ENCODE assay signal across 19 cellular contexts in genomic region chr1:204872262-204872881, GRCh38. TPM values are rescaled to one million over a fixed set of nuclear protein-coding genes. Genes with fewer than 3 reads are reported as not detected.
DNase-seq lines count a peak whose midpoint lies in the region; ATAC-seq and TF ChIP-seq lines count a peak whose summit lies in the region.
"Had no signal": no experiment of that assay in that cellular context is flagged by ENCODE, and none has a peak within 500 bp of the region (broad histone marks: within the 10 kb centered on the region; RNA-seq: fewer than 3 reads in every experiment).

No MANE protein-coding gene starts in this region.

- no peak overlapping the region for H3K4me3 Mint-ChIP-seq in activated CD8-positive, alpha-beta T cell treated with anti-CD3 and anti-CD28 coated beads for 36 hours
- H3K4me3 Mint-ChIP-seq in activated CD8-positive, alpha-beta T cell treated with anti-CD3 and anti-CD28 coated beads, Interleukin-2, amount 10 ng/mL, durations not matched to agents 7 days and 5 days: no peak overlapping the region
- H3K4me3 Mint-ChIP-seq in activated CD4-positive, alpha-beta memory T cell treated with anti-CD3 and anti-CD28 coated beads for 36 hours: no peak overlapping the region
- H3K4me3 Mint-ChIP-seq in HFFc6: no peak overlapping the region
- H3K4me3 Mint-ChIP-seq: central memory CD8-positive, alpha-beta T cell had no signal

- H3K4me1 Mint-ChIP-seq in activated CD8-positive, alpha-beta T cell treated with anti-CD3 and anti-CD28 coated beads for 36 hours (ENCODE audit: low read depth): no peaks in the 10 kb centered on the region
- H3K4me1 Mint-ChIP-seq in activated CD8-positive, alpha-beta T cell treated with anti-CD3 and anti-CD28 coated beads, Interleukin-2, amount 10 ng/mL, durations not matched to agents 7 days and 5 days (ENCODE audit: low read depth): no peaks in the 10 kb centered on the region
- no peaks in the 10 kb centered on the region for H3K4me1 Mint-ChIP-seq in activated CD4-positive, alpha-beta memory T cell treated with anti-CD3 and anti-CD28 coated beads for 36 hours (ENCODE audit: low read depth)
- 0 out of 2 replicates have a peak, but pooled peaks cover 5% of the 10 kb centered on the region for H3K4me1 Mint-ChIP-seq in HFFc6 (ENCODE audit: low read depth)
- H3K4me1 Mint-ChIP-seq: central memory CD8-positive, alpha-beta T cell had no signal

- POLR2A ChIA-PET in activated CD8-positive, alpha-beta T cell treated with anti-CD3 and anti-CD28 coated beads for 36 hours (lab: Charles Lee): no interaction called here
- POLR2A ChIA-PET in activated CD8-positive, alpha-beta T cell treated with anti-CD3 and anti-CD28 coated beads, Interleukin-2, amount 10 ng/mL, durations not matched to agents 7 days and 5 days (lab: Charles Lee): no interaction called here
- POLR2A ChIA-PET in activated CD4-positive, alpha-beta memory T cell treated with anti-CD3 and anti-CD28 coated beads for 36 hours (lab: Charles Lee): interaction anchor here (0.6 kb wide), 1 partner anchor 15 kb away, joined by 4 read pairs; no protein-coding TSS in a partner anchor

- peak; percentile 37 for ATAC-seq in activated CD8-positive, alpha-beta T cell treated with anti-CD3 and anti-CD28 coated beads for 36 hours
- no peak for ATAC-seq in activated CD8-positive, alpha-beta T cell treated with anti-CD3 and anti-CD28 coated beads, Interleukin-2, amount 10 ng/mL, durations not matched to agents 7 days and 5 days
- no peak for ATAC-seq in HG03135 (IDR thresholded peaks at IDR 0.05; ENCODE audit: unreplicated experiment)
- ATAC-seq: HCT116 had no signal

- no peaks in the 10 kb centered on the region for H3K36me3 Mint-ChIP-seq in activated CD8-positive, alpha-beta T cell treated with anti-CD3 and anti-CD28 coated beads for 36 hours (ENCODE audit: low read depth)
- H3K36me3 Mint-ChIP-seq in activated CD8-positive, alpha-beta T cell treated with anti-CD3 and anti-CD28 coated beads, Interleukin-2, amount 10 ng/mL, durations not matched to agents 7 days and 5 days (ENCODE audit: low read depth): no peaks in the 10 kb centered on the region
- no peaks in the 10 kb centered on the region for H3K36me3 Mint-ChIP-seq in activated CD4-positive, alpha-beta memory T cell treated with anti-CD3 and anti-CD28 coated beads for 36 hours
- H3K36me3 Mint-ChIP-seq in HFFc6 (ENCODE audit: low read depth): no peaks in the 10 kb centered on the region

- CTCF ChIA-PET in activated CD8-positive, alpha-beta T cell treated with anti-CD3 and anti-CD28 coated beads for 36 hours (lab: Charles Lee): no interaction called here
- CTCF ChIA-PET in activated CD8-positive, alpha-beta T cell treated with anti-CD3 and anti-CD28 coated beads, Interleukin-2, amount 10 ng/mL, durations not matched to agents 7 days and 5 days (lab: Charles Lee): no interaction called here
- CTCF ChIA-PET in activated CD4-positive, alpha-beta memory T cell treated with anti-CD3 and anti-CD28 coated beads for 36 hours (lab: Charles Lee): no interaction called here

- H3K27me3 Mint-ChIP-seq in activated CD8-positive, alpha-beta T cell treated with anti-CD3 and anti-CD28 coated beads for 36 hours: peaks cover 9% of the 10 kb centered on the region
- H3K27me3 Mint-ChIP-seq in activated CD8-positive, alpha-beta T cell treated with anti-CD3 and anti-CD28 coated beads, Interleukin-2, amount 10 ng/mL, durations not matched to agents 7 days and 5 days (ENCODE audit: low read depth): peaks cover 10% of the 10 kb centered on the region
- peaks cover 15% of the 10 kb centered on the region for H3K27me3 Mint-ChIP-seq in activated CD4-positive, alpha-beta memory T cell treated with anti-CD3 and anti-CD28 coated beads for 36 hours
- H3K27me3 Mint-ChIP-seq in HFFc6 (ENCODE audit: insufficient read depth): peaks cover 24% of the 10 kb centered on the region

- peak overlapping the region; percentile 95 for H3K27ac ChIP-seq in angular gyrus (ENCODE audit: low read depth, low read length)
- H3K27ac ChIP-seq in temporal lobe (ENCODE audit: low read depth, low read length): peak overlapping the region; percentile 97
- H3K27ac ChIP-seq: skin epidermis had no signal

- DNase-seq in activated CD8-positive, alpha-beta T cell treated with anti-CD3 and anti-CD28 coated beads for 36 hours: peak; percentile 8
- no peak for DNase-seq in activated CD8-positive, alpha-beta T cell treated with anti-CD3 and anti-CD28 coated beads, Interleukin-2, amount 10 ng/mL, durations not matched to agents 7 days and 5 days
- DNase-seq in inferior parietal cortex (ENCODE audit: extremely low spot score): peak; percentile 52
- no peak for DNase-seq in activated CD4-positive, alpha-beta memory T cell treated with anti-CD3 and anti-CD28 coated beads for 36 hours
- DNase-seq in HFFc6: no peak
- DNase-seq: 8988T; activated CD4-positive, alpha-beta T cell treated with anti-CD3 and anti-CD28 coated beads, Interleukin-2, amount 50 U/mL, for 48 hours; DMS53; NCI-H1417; NCI-H2171 treated with DMSO at 0.1 percent for 48 hours; NCI-H82; stimulated activated CD4-positive, alpha-beta T cell treated with anti-CD3 and anti-CD28 coated beads, Interleukin-4, amount 100 ng/mL, for 1 hour; SW 1271 had no signal

- H3K27ac Mint-ChIP-seq in activated CD8-positive, alpha-beta T cell treated with anti-CD3 and anti-CD28 coated beads for 36 hours: no peak overlapping the region
- no peak overlapping the region for H3K27ac Mint-ChIP-seq in activated CD8-positive, alpha-beta T cell treated with anti-CD3 and anti-CD28 coated beads, Interleukin-2, amount 10 ng/mL, durations not matched to agents 7 days and 5 days
- H3K27ac Mint-ChIP-seq in activated CD4-positive, alpha-beta memory T cell treated with anti-CD3 and anti-CD28 coated beads for 36 hours: no peak overlapping the region
- no peak overlapping the region for H3K27ac Mint-ChIP-seq in HFFc6

- intact Hi-C loops in activated CD8-positive, alpha-beta T cell treated with anti-CD3 and anti-CD28 coated beads for 36 hours (cut with micrococcal nuclease): no loop called here
- intact Hi-C loops in activated CD4-positive, alpha-beta memory T cell treated with anti-CD3 and anti-CD28 coated beads for 36 hours (cut with micrococcal nuclease): no loop called here

- no peaks in the 10 kb centered on the region for H3K9me3 Mint-ChIP-seq in activated CD8-positive, alpha-beta T cell treated with anti-CD3 and anti-CD28 coated beads for 36 hours
- H3K9me3 Mint-ChIP-seq in activated CD8-positive, alpha-beta T cell treated with anti-CD3 and anti-CD28 coated beads, Interleukin-2, amount 10 ng/mL, durations not matched to agents 7 days and 5 days (ENCODE audit: insufficient read depth): no peaks in the 10 kb centered on the region
- H3K9me3 Mint-ChIP-seq in activated CD4-positive, alpha-beta memory T cell treated with anti-CD3 and anti-CD28 coated beads for 36 hours: no peaks in the 10 kb centered on the region
- H3K9me3 Mint-ChIP-seq in HFFc6: no peaks in the 10 kb centered on the region
- H3K9me3 Mint-ChIP-seq: central memory CD8-positive, alpha-beta T cell had no signal

- TF ChIP-seq CTCF in activated CD8-positive, alpha-beta T cell treated with anti-CD3 and anti-CD28 coated beads for 36 hours (IDR thresholded peaks at IDR 0.05): no peak
- TF ChIP-seq CTCF in HFFc6 (IDR thresholded peaks at IDR 0.05): no peak

RNA-seq across cellular contexts. Expression of gene NFASC, which starts 1.7 kb away (rescaled TPM):
- not detected for total RNA-seq in activated CD8-positive, alpha-beta T cell treated with anti-CD3 and anti-CD28 coated beads for 36 hours
- total RNA-seq in activated CD8-positive, alpha-beta T cell treated with anti-CD3 and anti-CD28 coated beads, Interleukin-2, amount 10 ng/mL, durations not matched to agents 7 days and 5 days: under 1 TPM in 1 of 2 experiments, not detected in 1; 0.32 TPM
- total RNA-seq in temporal lobe: 35.2 TPM
- under 1 TPM; 0.24 to 0.27 TPM for total RNA-seq in activated CD4-positive, alpha-beta memory T cell treated with anti-CD3 and anti-CD28 coated beads for 36 hours
- 10 to 100 TPM in 3 of 6 experiments, 1 to 10 TPM in 3; 4.7 to 11.7 (median 9.9) TPM for total RNA-seq in HFFc6 (2021; fragmentation: NEBNext Ultra II Directional; extraction: Animal tissue kit (Norgen Biotek cat#: 25700))

Comparison
In these comparisons a context has a peak if more than half of its experiments do, and no peak if none do; other contexts are left out.
1. DNase-seq: peak in activated CD8-positive, alpha-beta T cell treated with anti-CD3 and anti-CD28 coated beads for 36 hours (single experiment) and inferior parietal cortex (single experiment); none in activated CD8-positive, alpha-beta T cell treated with anti-CD3 and anti-CD28 coated beads, Interleukin-2, amount 10 ng/mL, durations not matched to agents 7 days and 5 days (single experiment), activated CD4-positive, alpha-beta memory T cell treated with anti-CD3 and anti-CD28 coated beads for 36 hours (single experiment) and HFFc6 (single experiment).
2. RNA of gene NFASC, which starts 1.7 kb away (total RNA-seq): 35.2 TPM in temporal lobe (single experiment) and 4.7 to 11.7 TPM in HFFc6; 0.32 TPM in activated CD8-positive, alpha-beta T cell treated with anti-CD3 and anti-CD28 coated beads, Interleukin-2, amount 10 ng/mL, durations not matched to agents 7 days and 5 days, 0.24 to 0.27 TPM in activated CD4-positive, alpha-beta memory T cell treated with anti-CD3 and anti-CD28 coated beads for 36 hours and not detected in activated CD8-positive, alpha-beta T cell treated with anti-CD3 and anti-CD28 coated beads for 36 hours; every median in the first group is over 4 times any median in the second.